ENCODE assay signal across 9 cellular contexts in the genomic region with DNA sequence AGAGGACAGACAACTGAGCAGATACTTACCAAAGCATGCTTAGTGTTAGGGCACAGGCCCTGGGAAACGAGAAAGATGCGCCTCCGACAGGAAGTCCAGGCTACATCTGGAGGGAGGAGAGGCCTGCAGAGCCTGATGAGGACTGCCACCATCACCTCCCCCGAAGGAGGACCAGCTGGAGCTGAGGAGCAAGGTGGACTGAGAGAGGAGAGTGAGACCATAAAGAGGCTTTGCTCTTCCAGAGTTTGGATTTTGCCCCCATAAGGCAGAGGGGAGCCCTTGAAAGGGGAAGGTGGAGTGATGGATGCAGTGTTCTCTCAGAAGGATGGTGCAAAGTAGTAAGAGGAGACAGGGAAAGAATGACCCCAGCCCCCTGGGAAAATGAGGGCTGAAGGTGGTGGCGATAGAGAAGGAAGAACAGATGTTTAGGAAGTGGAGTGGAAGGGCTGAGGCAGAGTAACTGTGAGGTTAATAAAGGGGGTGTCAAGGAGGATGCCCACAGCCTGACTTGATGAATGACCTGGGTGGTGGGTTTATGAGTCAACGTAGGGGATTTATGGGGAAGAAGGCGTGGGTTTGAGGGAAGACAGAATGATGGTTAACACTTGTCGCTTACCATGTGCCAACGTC. TPM values are rescaled to one million over a fixed set of nuclear protein-coding genes. Genes with fewer than 3 reads are reported as not detected.
DNase-seq lines count a peak whose midpoint lies in the region; ATAC-seq and TF ChIP-seq lines count a peak whose summit lies in the region.
"Had no signal": no experiment of that assay in that cellular context is flagged by ENCODE, and none has a peak within 500 bp of the region (broad histone marks: within the 10 kb centered on the region; RNA-seq: fewer than 3 reads in every experiment).

No MANE protein-coding gene starts in this region.

- H3K36me3 ChIP-seq in NT2/D1 (ENCODE audit: insufficient read depth, insufficient read length, low read length) (peaks cover 12% of the 10 kb centered on the region), mammary epithelial cell (ENCODE audit: insufficient read depth, low read length) (no peaks in the 10 kb centered on the region), mucosa of stomach (ENCODE audit: control insufficient read depth, insufficient read depth, low read length) (no peaks in the 10 kb centered on the region)

- ATAC-seq in HG02938 (IDR thresholded peaks at IDR 0.05; ENCODE audit: unreplicated experiment) (no peak), GM21367 (IDR thresholded peaks at IDR 0.05; ENCODE audit: unreplicated experiment) (no peak)

- peak overlapping the region; percentile 72 for H3K4me3 ChIP-seq in NT2/D1 (ENCODE audit: insufficient read length, low read depth)
- peak overlapping the region in 2 of 3 experiments; percentile 61 to 64 for H3K4me3 ChIP-seq in mammary epithelial cell (replicated peaks in 1 of 3; ENCODE audit: insufficient read depth in 1 of 3, low read depth in 2 of 3, low read length in 3 of 3)
- H3K4me3 ChIP-seq in mucosa of stomach (ENCODE audit: low read length) = peak overlapping the region; percentile 44

- intact Hi-C loops in activated T-helper 1 cell treated with anti-CD3 and anti-CD28 coated beads, Interleukin-12 subunit alpha, Interleukin-12 subunit beta, Interleukin-2, Interleukin-4 antibody, amounts not matched to agents 30 ng/mL and 10 ng/mL and 1 ng/mL, durations not matched to agents 14 hours and 24 hours and 36 hours (cut with micrococcal nuclease) = loop anchor here (1.0 to 5.0 kb wide), 8 partner anchors 9 to 994 kb away; a partner anchor contains a TSS
- intact Hi-C loops in mammary epithelial cell (cut with micrococcal nuclease) (loop anchor here (2.0 to 5.0 kb wide), 2 partner anchors 72 to 381 kb away; no protein-coding TSS in a partner anchor), CD14-positive monocyte (cut with micrococcal nuclease) (loop anchor here (5.0 to 10.0 kb wide), 2 partner anchors 76 to 662 kb away; a partner anchor contains a TSS)

- peaks cover 42% of the 10 kb centered on the region for H3K79me2 ChIP-seq in mammary epithelial cell (ENCODE audit: insufficient read depth, low read length)

- peak overlapping the region; percentile 89 for H3K4me2 ChIP-seq in mammary epithelial cell (ENCODE audit: insufficient read depth, low read depth, low read length)

- no peak for TF ChIP-seq CTCF in mammary epithelial cell (conservative IDR thresholded peaks at IDR 0.05 in 1 of 2, IDR thresholded peaks at IDR 0.05 in 1 of 2; ENCODE audit: extremely low read depth in 1 of 2, insufficient read depth in 1 of 2, low read depth in 1 of 2, low read length in 2 of 2)
- TF ChIP-seq CTCF in CD14-positive monocyte (IDR thresholded peaks at IDR 0.05) = no peak

- H3K9me3 Mint-ChIP-seq in activated T-helper 1 cell treated with anti-CD3 and anti-CD28 coated beads, Interleukin-12 subunit alpha, Interleukin-12 subunit beta, Interleukin-2, Interleukin-4 antibody, amounts not matched to agents 30 ng/mL and 10 ng/mL and 1 ng/mL, durations not matched to agents 14 hours and 24 hours and 36 hours = no peaks in the 10 kb centered on the region
- H3K9me3 Mint-ChIP-seq in CD14-positive monocyte = no peaks in the 10 kb centered on the region
- H3K9me3 Mint-ChIP-seq: dendritic cell treated with granulocyte-macrophage colony-stimulating factor and Interleukin-4, amounts not matched to agents 40 ng/mL and 50 ng/mL, for 4 days had no signal

- H3K9ac ChIP-seq in NT2/D1 (ENCODE audit: insufficient read length, low read depth) = peak overlapping the region; percentile 98
- peak overlapping the region; percentile 55 for H3K9ac ChIP-seq in mammary epithelial cell (ENCODE audit: insufficient read depth, low read length)
- H3K9ac ChIP-seq in mucosa of stomach (ENCODE audit: low read length) = peak overlapping the region; percentile 56

- H3K27ac Mint-ChIP-seq in activated T-helper 1 cell treated with anti-CD3 and anti-CD28 coated beads, Interleukin-12 subunit alpha, Interleukin-12 subunit beta, Interleukin-2, Interleukin-4 antibody, amounts not matched to agents 30 ng/mL and 10 ng/mL and 1 ng/mL, durations not matched to agents 14 hours and 24 hours and 36 hours = no peak overlapping the region
- H3K27ac Mint-ChIP-seq in CD14-positive monocyte = peak overlapping the region in 1 of 7 donors; percentile 28
- H3K27ac Mint-ChIP-seq: dendritic cell treated with granulocyte-macrophage colony-stimulating factor and Interleukin-4, amounts not matched to agents 40 ng/mL and 50 ng/mL, for 4 days had no signal

- H3K4me3 Mint-ChIP-seq in activated T-helper 1 cell treated with anti-CD3 and anti-CD28 coated beads, Interleukin-12 subunit alpha, Interleukin-12 subunit beta, Interleukin-2, Interleukin-4 antibody, amounts not matched to agents 30 ng/mL and 10 ng/mL and 1 ng/mL, durations not matched to agents 14 hours and 24 hours and 36 hours = no peak overlapping the region
- H3K4me3 Mint-ChIP-seq in CD14-positive monocyte = no peak overlapping the region
- H3K4me3 Mint-ChIP-seq: dendritic cell treated with granulocyte-macrophage colony-stimulating factor and Interleukin-4, amounts not matched to agents 40 ng/mL and 50 ng/mL, for 4 days had no signal

- no TSS peak for BruUV-seq in mammary epithelial cell (replicated peaks; lab: Mats Ljungman, UMichigan)

- DNase-seq in activated T-helper 1 cell treated with Interleukin-2 at 50 U/mL for 16 hours (ENCODE audit: low read depth) (peak; percentile 1), NT2/D1 (ENCODE audit: low read depth, low spot score) (peak; percentile 56), mammary epithelial cell (no peak), CD14-positive monocyte (ENCODE audit: low spot score) (no peak)
- no peak for DNase-seq in activated T-helper 1 cell treated with anti-CD3 and anti-CD28 coated beads, Interleukin-12 subunit alpha, Interleukin-12 subunit beta, Interleukin-2, Interleukin-4 antibody, amounts not matched to agents 30 ng/mL and 10 ng/mL and 1 ng/mL, durations not matched to agents 14 hours and 24 hours and 36 hours (ENCODE audit: low spot score)

- H2AFZ ChIP-seq in mammary epithelial cell (ENCODE audit: low read depth, low read length) = peak overlapping the region; percentile 91

- 74% methylated on average over 8 of the region's 9 CpGs for WGBS in mammary epithelial cell (ENCODE audit: low coverage, missing lambda C conversion rate)

- H3K9me3 ChIP-seq in NT2/D1 (ENCODE audit: insufficient read depth, low read length) (no peaks in the 10 kb centered on the region), mammary epithelial cell (replicated peaks; ENCODE audit: insufficient read depth, low read length) (no peaks in the 10 kb centered on the region), mucosa of stomach (ENCODE audit: control insufficient read depth, low read length) (no peaks in the 10 kb centered on the region)

- H3K27ac ChIP-seq in mammary epithelial cell (ENCODE audit: insufficient read depth, low read depth, low read length) = peak overlapping the region; percentile 55

- peaks cover 9% of the 10 kb centered on the region for H4K20me1 ChIP-seq in mammary epithelial cell (ENCODE audit: insufficient read depth, low read length)

- no peaks in the 10 kb centered on the region for H3K4me1 Mint-ChIP-seq in activated T-helper 1 cell treated with anti-CD3 and anti-CD28 coated beads, Interleukin-12 subunit alpha, Interleukin-12 subunit beta, Interleukin-2, Interleukin-4 antibody, amounts not matched to agents 30 ng/mL and 10 ng/mL and 1 ng/mL, durations not matched to agents 14 hours and 24 hours and 36 hours (ENCODE audit: low read depth)
- peaks cover 8% of the 10 kb centered on the region for H3K4me1 Mint-ChIP-seq in CD14-positive monocyte

- dilution Hi-C loops in mammary epithelial cell (cut with HindIII; ENCODE audit: low sequenced_read_pairs) = no loop called here

- in situ Hi-C loops in mammary epithelial cell (cut with MboI; ENCODE audit: low sequenced_read_pairs in 2 of 2) = no loop called here

- H3K27me3 Mint-ChIP-seq in activated T-helper 1 cell treated with anti-CD3 and anti-CD28 coated beads, Interleukin-12 subunit alpha, Interleukin-12 subunit beta, Interleukin-2, Interleukin-4 antibody, amounts not matched to agents 30 ng/mL and 10 ng/mL and 1 ng/mL, durations not matched to agents 14 hours and 24 hours and 36 hours (ENCODE audit: insufficient read depth) = no peaks in the 10 kb centered on the region
- peaks cover 0 to 2% (median 0%) of the 10 kb centered on the region in 3 donors for H3K27me3 Mint-ChIP-seq in CD14-positive monocyte (ENCODE audit: low read depth in 3 of 3)
- H3K27me3 Mint-ChIP-seq: dendritic cell treated with granulocyte-macrophage colony-stimulating factor and Interleukin-4, amounts not matched to agents 40 ng/mL and 50 ng/mL, for 4 days had no signal

- H3K36me3 Mint-ChIP-seq in activated T-helper 1 cell treated with anti-CD3 and anti-CD28 coated beads, Interleukin-12 subunit alpha, Interleukin-12 subunit beta, Interleukin-2, Interleukin-4 antibody, amounts not matched to agents 30 ng/mL and 10 ng/mL and 1 ng/mL, durations not matched to agents 14 hours and 24 hours and 36 hours (ENCODE audit: low read depth) = peaks cover 3% of the 10 kb centered on the region
- no peaks in the 10 kb centered on the region for H3K36me3 Mint-ChIP-seq in CD14-positive monocyte

- CTCF ChIA-PET in mammary epithelial cell (lab: Charles Lee; ENCODE audit: low non-redundant PET) = no interaction called here

- H3K4me1 ChIP-seq in NT2/D1 (ENCODE audit: insufficient read depth, insufficient read length) (peaks cover 8% of the 10 kb centered on the region), mammary epithelial cell (ENCODE audit: insufficient read depth, low read length) (peaks cover 27% of the 10 kb centered on the region), mucosa of stomach (ENCODE audit: control insufficient read depth, insufficient read depth, low read length) (peaks cover 25% of the 10 kb centered on the region)

- H3K27me3 ChIP-seq in NT2/D1 (ENCODE audit: insufficient read depth, insufficient read length) (no peaks in the 10 kb centered on the region), mammary epithelial cell (ENCODE audit: insufficient read depth, low read length) (no peaks in the 10 kb centered on the region), mucosa of stomach (ENCODE audit: control insufficient read depth, insufficient read depth, low read length) (no peaks in the 10 kb centered on the region)

RNA-seq across cellular contexts. Expression of a gene that starts 1.1 kb away (rescaled TPM):
- total RNA-seq in activated T-helper 1 cell treated with anti-CD3 and anti-CD28 coated beads, Interleukin-12 subunit alpha, Interleukin-12 subunit beta, Interleukin-2, Interleukin-4 antibody, amounts not matched to agents 30 ng/mL and 10 ng/mL and 1 ng/mL, durations not matched to agents 14 hours and 24 hours and 36 hours = 66.1 and 70.6 TPM in 2 replicates
- total RNA-seq in mammary epithelial cell = 10 to 100 TPM in 1 of 2 donors, 1 to 10 TPM in 1; 9.5 to 34.8 TPM
- polyA plus RNA-seq in mammary epithelial cell (9.6 TPM), CD14-positive monocyte (10 to 100 TPM in 1 of 2 donors, 1 to 10 TPM in 1; 4.6 to 11.3 TPM)
- polyA minus RNA-seq in mammary epithelial cell = 29.8 TPM

Comparison
In these comparisons a context has a peak if more than half of its experiments do, and no peak if none do; other contexts are left out.
1. DNase-seq: peak in activated T-helper 1 cell treated with Interleukin-2 at 50 U/mL for 16 hours (single experiment) and NT2/D1 (single experiment); none in activated T-helper 1 cell treated with anti-CD3 and anti-CD28 coated beads, Interleukin-12 subunit alpha, Interleukin-12 subunit beta, Interleukin-2, Interleukin-4 antibody, amounts not matched to agents 30 ng/mL and 10 ng/mL and 1 ng/mL, durations not matched to agents 14 hours and 24 hours and 36 hours (single experiment), mammary epithelial cell (single experiment) and CD14-positive monocyte (single experiment).
2. Peak in every context shown above with its lines, with median percentiles within 50 percentile points of each other: H3K4me3 ChIP-seq and H3K9ac ChIP-seq.